In the genomic region with DNA sequence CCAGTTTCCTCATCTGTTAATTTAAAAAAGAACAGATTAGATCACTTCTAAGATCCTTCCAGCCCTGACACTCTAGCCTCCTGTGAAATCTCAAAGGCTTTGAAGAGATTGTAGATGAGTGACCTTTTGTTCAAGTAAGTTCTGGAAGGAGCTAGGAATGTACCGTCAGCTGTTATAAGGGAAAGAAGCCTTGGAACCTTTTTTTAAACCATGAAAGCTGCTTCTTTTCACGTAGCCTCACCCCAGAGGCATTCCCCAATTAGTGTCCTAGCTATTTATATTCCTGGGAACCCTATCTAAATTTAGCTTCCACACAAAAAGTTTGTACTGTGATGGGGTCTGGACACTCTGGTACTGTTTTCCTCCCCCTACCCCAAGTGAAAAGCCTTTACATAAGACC, we compare ENCODE assay signal across 23 cellular contexts. TPM values are rescaled to one million over a fixed set of nuclear protein-coding genes. Genes with fewer than 3 reads are reported as not detected.
DNase-seq lines count a peak whose midpoint lies in the region; ATAC-seq and TF ChIP-seq lines count a peak whose summit lies in the region.
"Had no signal": no experiment of that assay in that cellular context is flagged by ENCODE, and none has a peak within 500 bp of the region (broad histone marks: within the 10 kb centered on the region; RNA-seq: fewer than 3 reads in every experiment).

No MANE protein-coding gene starts in this region.

- H3K4me3 ChIP-seq in esophagus muscularis mucosa: no peak overlapping the region
- H3K4me3 ChIP-seq in gastrocnemius medialis: no peak overlapping the region
- H3K4me3 ChIP-seq: PC-9 had no signal

- H3K27ac ChIP-seq in esophagus muscularis mucosa (replicated peaks in 1 of 4) (peak overlapping the region; percentile 41 to 55 (median 50)), gastrocnemius medialis (peak overlapping the region; percentile 73 to 88 (median 84))
- H3K27ac ChIP-seq: PC-9 had no signal

- ATAC-seq in gastrocnemius medialis (peak; percentile 74 to 81), HG02884 (IDR thresholded peaks at IDR 0.05; ENCODE audit: unreplicated experiment) (no peak), GM19467 (IDR thresholded peaks at IDR 0.05; ENCODE audit: unreplicated experiment) (no peak), GM21717 (IDR thresholded peaks at IDR 0.05; ENCODE audit: unreplicated experiment) (no peak)

- DNase-seq in LHCN-M2 (ENCODE audit: low read depth) (peak; percentile 70), esophagus muscularis mucosa (ENCODE audit: extremely low spot score) (no peak), gastrocnemius medialis (no peak)
- DNase-seq: BE2C, DMS53, EL, GF-D8, H7, HFFc6, KBM-7, NCI-H1092, NCI-H1436, NCI-H1930, NCI-H510A treated with DMSO at 0.1 percent for 48 hours, NCI-H748 treated with DMSO at 0.1 percent for 48 hours, PC-9, RPMI8226, SIG-M5 had no signal

- peak overlapping the region in 2 of 3 experiments; percentile 4 to 31 for H3K27ac Mint-ChIP-seq in nephron
- H3K27ac Mint-ChIP-seq: HFFc6 had no signal

- TF ChIP-seq CTCF in esophagus muscularis mucosa (IDR thresholded peaks at IDR 0.05) (no peak), nephron (IDR thresholded peaks at IDR 0.05; ENCODE audit: unreplicated experiment in 3 of 3) (no peak), gastrocnemius medialis (IDR thresholded peaks at IDR 0.05 in 4 of 5, conservative IDR thresholded peaks at IDR 0.05 in 1 of 5) (no peak)

- TF ChIP-seq POLR2A in esophagus muscularis mucosa (IDR thresholded peaks at IDR 0.05; ENCODE audit: low read depth) (no peak), gastrocnemius medialis (IDR thresholded peaks at IDR 0.05) (no peak)

- H3K4me1 ChIP-seq in esophagus muscularis mucosa (peaks cover 0 to 19% (median 5%) of the 10 kb centered on the region in 4 donors), gastrocnemius medialis (peaks cover 35 to 39% of the 10 kb centered on the region in 2 donors)
- H3K4me1 ChIP-seq: BE2C had no signal

- in situ Hi-C loops in gastrocnemius medialis (cut with MboI; ENCODE audit: low sequenced_read_pairs in 4 of 4): no loop called here

- no peaks in the 10 kb centered on the region for H3K9me3 ChIP-seq in esophagus muscularis mucosa
- H3K9me3 ChIP-seq in gastrocnemius medialis: no peaks in the 10 kb centered on the region
- H3K9me3 ChIP-seq: BE2C had no signal

- peaks cover 35% of the 10 kb centered on the region for H3K4me1 Mint-ChIP-seq in nephron

- H3K36me3 ChIP-seq in esophagus muscularis mucosa: no peaks in the 10 kb centered on the region
- no peaks in the 10 kb centered on the region for H3K36me3 ChIP-seq in gastrocnemius medialis
- H3K36me3 ChIP-seq: BE2C had no signal

- no peaks in the 10 kb centered on the region for H3K27me3 ChIP-seq in esophagus muscularis mucosa
- no peaks in the 10 kb centered on the region for H3K27me3 ChIP-seq in gastrocnemius medialis

- no peaks in the 10 kb centered on the region for H3K27me3 Mint-ChIP-seq in nephron (ENCODE audit: low read depth)

- H3K36me3 Mint-ChIP-seq in nephron (ENCODE audit: low read depth): no peaks in the 10 kb centered on the region

- no peak for TF ChIP-seq EP300 in esophagus muscularis mucosa (IDR thresholded peaks at IDR 0.05)

- H3K9me3 Mint-ChIP-seq in nephron: peaks cover 3% of the 10 kb centered on the region
- H3K9me3 Mint-ChIP-seq: HFFc6 had no signal

- 19% methylated on average over 2 of the region's 2 CpGs for WGBS in esophagus muscularis mucosa

- H3K4me3 Mint-ChIP-seq in nephron: no peak overlapping the region
- H3K4me3 Mint-ChIP-seq: HFFc6 had no signal

- intact Hi-C loops in esophagus muscularis mucosa (cut with DNase I): no loop called here
- intact Hi-C loops in gastrocnemius medialis (cut with DNase I; ENCODE audit: low total_unique reads): no loop called here

RNA-seq across cellular contexts. Expression of gene SLN, which starts 35.8 kb away (rescaled TPM):
- total RNA-seq in LHCN-M2 (2014; rRNA removed) (not detected in 2 replicates), esophagus muscularis mucosa (under 1 TPM in 1 of 4 donors, not detected in 3; 0.65 TPM), gastrocnemius medialis (1,000 to 10,000 TPM in 3 of 4 donors, 100 to 1,000 TPM in 1; 586 to 5,775 (median 2,747) TPM)
- polyA plus RNA-seq in LHCN-M2 (2012): not detected
- total RNA-seq: H7, HFFc6, HT1080, PC-9 had no signal

Comparison
In these comparisons a context has a peak if more than half of its experiments do, and no peak if none do; other contexts are left out.
1. ATAC-seq: peak in gastrocnemius medialis (2 of 2); none in HG02884 (single experiment), GM19467 (single experiment) and GM21717 (single experiment).
2. RNA of gene SLN, which starts 35.8 kb away (total RNA-seq): 586 to 5,775 TPM in gastrocnemius medialis; 0.65 TPM in esophagus muscularis mucosa and not detected in LHCN-M2; every median in the first group is over 100 times any median in the second.